ENCODE assay signal across 8 cellular contexts in genomic region chr17:57939797-57940196, GRCh38. TPM values are rescaled to one million over a fixed set of nuclear protein-coding genes. Genes with fewer than 3 reads are reported as not detected.
DNase-seq lines count a peak whose midpoint lies in the region; ATAC-seq and TF ChIP-seq lines count a peak whose summit lies in the region.

No MANE protein-coding gene starts in this region.

- no peak for TF ChIP-seq CTCF in MM.1S (IDR thresholded peaks at IDR 0.05; ENCODE audit: low read length)
- no peak for TF ChIP-seq CTCF in mucosa of descending colon (IDR thresholded peaks at IDR 0.05)
- no peak for TF ChIP-seq CTCF in ovary (IDR thresholded peaks at IDR 0.05)

- no peaks in the 10 kb centered on the region for H3K79me2 ChIP-seq in MM.1S (ENCODE audit: low read length)

- peak overlapping the region; percentile 54; the same call in 1 of the 2 replicates for H2AFZ ChIP-seq in MM.1S (ENCODE audit: low read length)

- no peaks in the 10 kb centered on the region for H3K9me2 ChIP-seq in MM.1S (replicated peaks; ENCODE audit: insufficient read depth, low read length)

- peak overlapping the region; percentile 61; the same call in 1 of the 2 replicates for H3K4me2 ChIP-seq in MM.1S (ENCODE audit: low read depth, low read length)

- no peak for TF ChIP-seq POLR2A in ovary (IDR thresholded peaks at IDR 0.05)

- H3K27me3 ChIP-seq in MM.1S (replicated peaks; ENCODE audit: insufficient read depth, low read length), result peaks cover 14% of the 10 kb centered on the region
- no peaks in the 10 kb centered on the region for H3K27me3 ChIP-seq in ovary

- peak overlapping the region; percentile 43; the same call in 1 of the 2 replicates for H3K9ac ChIP-seq in MM.1S (ENCODE audit: low read length)

- H3K4me1 ChIP-seq in MM.1S (ENCODE audit: low read length), result peaks cover 29% of the 10 kb centered on the region
- H3K4me1 ChIP-seq in mucosa of descending colon (ENCODE audit: low read depth), result peaks cover 45% of the 10 kb centered on the region
- H3K4me1 ChIP-seq in ovary (ENCODE audit: insufficient read depth), result peaks cover 12% of the 10 kb centered on the region

- ATAC-seq in GM18520 (IDR thresholded peaks at IDR 0.05; ENCODE audit: unreplicated experiment) (peak; percentile 37), GM21786 (IDR thresholded peaks at IDR 0.05; ENCODE audit: unreplicated experiment) (peak; percentile 68), mucosa of descending colon (peak; percentile 65)

- peak; percentile 96 for DNase-seq in MM.1S
- DNase-seq in SIG-M5 treated with dmso at 0.1 percent for 504 hours (lab: John Stamatoyannopoulos, UW; ENCODE audit: unreplicated experiment), result peak; percentile 93
- DNase-seq in mucosa of descending colon, result peak; percentile 67 to 84 (median 72)
- DNase-seq in ovary, result no peak
- DNase-seq in central memory CD4-positive, alpha-beta T cell, result no peak
- no peak for DNase-seq in SW 1271 (lab: John Stamatoyannopoulos, UW)

- peak overlapping the region; percentile 77 for H3K27ac ChIP-seq in MM.1S (ENCODE audit: low read length)
- no peak overlapping the region for H3K27ac ChIP-seq in ovary

- H3K9me3 ChIP-seq in MM.1S (replicated peaks; ENCODE audit: insufficient read depth, low read length) (no peaks in the 10 kb centered on the region), mucosa of descending colon (no peaks in the 10 kb centered on the region), ovary (no peaks in the 10 kb centered on the region)

- peak overlapping the region; percentile 12; the same call in 1 of the 2 replicates for H3K4me3 ChIP-seq in MM.1S (ENCODE audit: low read length)
- no peak overlapping the region for H3K4me3 ChIP-seq in mucosa of descending colon
- no peak overlapping the region for H3K4me3 ChIP-seq in ovary

- H4K20me1 ChIP-seq in MM.1S (ENCODE audit: insufficient read depth, low read length), result no peaks in the 10 kb centered on the region

- peaks cover 24% of the 10 kb centered on the region for H3F3A ChIP-seq in MM.1S (ENCODE audit: insufficient read depth, low read length)

- TF ChIP-seq EP300 in ovary (IDR thresholded peaks at IDR 0.05), result no peak

- intact Hi-C loops in mucosa of descending colon (cut with DNase I, micrococcal nuclease), result loop anchor here in 1 of 2 donors (10.0 kb wide), 1 partner anchor 45 kb away; no protein-coding TSS in a partner anchor
- intact Hi-C loops in ovary (cut with DNase I), result loop anchor here in 2 of 4 donors (5.0 to 10.0 kb wide), 2 partner anchors 42 to 55 kb away; no protein-coding TSS in a partner anchor

- 73 to 81% (median 79%) methylated on average over 5 to 7 of the region's 7 CpGs for WGBS in ovary, 3 donors

- H3K36me3 ChIP-seq in MM.1S (replicated peaks; ENCODE audit: insufficient read depth, low read length), result no peaks in the 10 kb centered on the region
- no peaks in the 10 kb centered on the region for H3K36me3 ChIP-seq in mucosa of descending colon (ENCODE audit: low read depth)
- no peaks in the 10 kb centered on the region for H3K36me3 ChIP-seq in ovary

RNA-seq across cellular contexts. Expression of gene CUEDC1, which starts 15.4 kb away (rescaled TPM):
- total RNA-seq in mucosa of descending colon (10 to 100 TPM; 23.5 to 46.8 (median 23.6) TPM), ovary (10 to 100 TPM in 6 of 7 donors, 1 to 10 TPM in 1; 6.7 to 30.2 (median 22.9) TPM)
- 10 to 100 TPM; 14.2 to 18.6 TPM for polyA plus RNA-seq in ovary

RNA-seq across cellular contexts. Expression of gene VEZF1, which starts 48.3 kb away (rescaled TPM):
- 100 to 1,000 TPM in 1 of 3 donors, 10 to 100 TPM in 2; 48.1 to 107 (median 48.9) TPM for total RNA-seq in mucosa of descending colon
- 10 to 100 TPM; 58.6 to 83.5 (median 72.4) TPM for total RNA-seq in ovary
- 10 to 100 TPM; 31.6 to 70.2 TPM for polyA plus RNA-seq in ovary

Comparison
In these comparisons a context has a peak if more than half of its experiments do, and no peak if none do; other contexts are left out.
1. DNase-seq: peak in MM.1S (single experiment), SIG-M5 treated with dmso at 0.1 percent for 504 hours (single experiment) and mucosa of descending colon (3 of 3); none in ovary (0 of 5), central memory CD4-positive, alpha-beta T cell (single experiment) and SW 1271 (0 of 2).
2. Peak in every context shown above with its lines, with median percentiles within 50 percentile points of each other: ATAC-seq.